In the genomic region with DNA sequence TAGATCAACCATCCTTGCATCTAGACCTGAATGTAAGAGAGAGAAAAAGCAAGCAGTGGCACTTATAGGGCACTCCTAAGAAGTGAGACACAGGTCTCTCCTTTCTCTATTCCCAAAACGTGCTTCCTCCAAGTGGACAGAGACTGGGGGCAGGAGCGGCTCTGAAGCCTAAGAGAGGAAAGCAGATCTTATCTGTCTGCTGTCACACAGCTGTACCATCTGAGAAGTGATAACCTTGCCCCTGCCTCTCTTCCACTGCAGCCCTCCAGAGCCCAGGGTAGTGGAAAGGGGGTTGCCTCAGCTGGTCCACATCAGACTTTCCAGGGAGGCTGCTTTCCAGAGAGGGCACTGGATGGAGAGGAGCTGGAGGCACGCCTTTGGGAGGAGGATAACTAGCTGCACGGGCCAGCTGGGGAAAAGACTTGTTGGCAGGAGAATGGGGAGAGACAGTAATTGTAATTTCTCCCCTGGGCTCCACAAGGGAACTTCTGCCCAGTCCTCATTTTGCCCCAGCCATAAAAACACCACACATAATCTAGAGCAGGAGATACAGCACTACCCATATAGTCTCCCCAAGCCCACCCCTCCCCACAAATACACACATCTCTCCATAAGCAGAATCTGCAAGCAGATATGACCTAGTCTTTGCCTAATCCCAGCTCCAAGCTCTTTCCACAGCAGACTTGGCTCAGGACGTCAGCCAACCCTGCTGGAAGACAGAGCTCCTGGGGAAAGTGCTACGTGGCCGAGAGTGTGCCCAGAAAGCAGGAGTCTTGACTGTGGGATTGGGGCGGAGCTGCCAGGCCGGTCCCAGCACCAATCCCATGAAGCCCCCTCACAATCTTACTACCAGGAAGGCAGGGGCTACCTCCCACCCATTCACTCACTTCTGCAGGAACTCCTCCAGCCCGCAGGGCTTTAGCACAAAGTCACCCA, we compare ENCODE assay signal across 1 cellular context.
A peak's percentile ranks its signal among the peaks of the same experiment; 100 is the strongest.
TF ChIP-seq lines count a peak whose summit lies in the region.

No MANE protein-coding gene starts in this region.

TF ChIP-seq in K562, 482 proteins besides CTCF, POLR2A, EP300 and RAD21:
- TF ChIP-seq DIDO1 (tag; IDR thresholded peaks at IDR 0.05; ENCODE audit: low read depth) = 0 out of 2 replicates have a peak, but pooled peaks have one; percentile 14
- TF ChIP-seq SMC3 (conservative IDR thresholded peaks at IDR 0.05; ENCODE audit: insufficient read depth, low read depth, low read length) = no peak
- TF ChIP-seq NR2C2 (CRISPR knock-in tag; IDR thresholded peaks at IDR 0.05) = no peak
- TF ChIP-seq NR2C2 (tag; IDR thresholded peaks at IDR 0.05) = no peak
- peak; percentile 26; the same call in 1 of the 2 replicates for TF ChIP-seq CTBP1 (IDR thresholded peaks at IDR 0.05; ENCODE audit: borderline replicate concordance)
- TF ChIP-seq MYNN (IDR thresholded peaks at IDR 0.05) = no peak
- TF ChIP-seq MYNN (CRISPR knock-in tag; IDR thresholded peaks at IDR 0.05) = no peak
- TF ChIP-seq RBFOX2 (IDR thresholded peaks at IDR 0.05; ENCODE audit: low read depth, low read length) = no peak
- TF ChIP-seq ZNF785 (CRISPR knock-in tag; IDR thresholded peaks at IDR 0.05) = no peak
- no peak for TF ChIP-seq NFATC3 (IDR thresholded peaks at IDR 0.05)
- TF ChIP-seq, protein P1, sequence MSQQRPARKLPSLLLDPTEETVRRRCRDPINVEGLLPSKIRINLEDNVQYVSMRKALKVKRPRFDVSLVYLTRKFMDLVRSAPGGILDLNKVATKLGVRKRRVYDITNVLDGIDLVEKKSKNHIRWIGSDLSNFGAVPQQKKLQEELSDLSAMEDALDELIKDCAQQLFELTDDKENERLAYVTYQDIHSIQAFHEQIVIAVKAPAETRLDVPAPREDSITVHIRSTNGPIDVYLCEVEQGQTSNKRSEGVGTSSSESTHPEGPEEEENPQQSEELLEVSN (IDR thresholded peaks at IDR 0.05; ENCODE audit: borderline replicate concordance in 1 of 2, extremely low read depth in 1 of 2, insufficient read depth in 1 of 2, insufficient read length in 1 of 2, low read depth in 1 of 2, low read length in 1 of 2, poor library complexity in 1 of 2, severe bottlenecking in 1 of 2) = no peak
- TF ChIP-seq NCOR1 (IDR thresholded peaks at IDR 0.05) = no peak
- no peak for TF ChIP-seq ZNF584 (CRISPR knock-in tag; IDR thresholded peaks at IDR 0.05; ENCODE audit: low read depth)
- TF ChIP-seq CCAR2 (IDR thresholded peaks at IDR 0.05; ENCODE audit: low read depth, low read length) = no peak
- no peak for TF ChIP-seq HMGN3 (IDR thresholded peaks at IDR 0.05; ENCODE audit: borderline replicate concordance, extremely low read depth, insufficient read length, low read depth, low read length)
- no peak for TF ChIP-seq ZNF77 (CRISPR knock-in tag; IDR thresholded peaks at IDR 0.05)
- peak; percentile 8; the same call in 1 of the 2 replicates for TF ChIP-seq TCF3 (CRISPR knock-in tag; IDR thresholded peaks at IDR 0.05)
- 0 out of 2 replicates have a peak, but pooled peaks have one; percentile 21 for TF ChIP-seq ZNF253 (CRISPR knock-in tag; conservative IDR thresholded peaks at IDR 0.05)
- TF ChIP-seq, protein P2, sequence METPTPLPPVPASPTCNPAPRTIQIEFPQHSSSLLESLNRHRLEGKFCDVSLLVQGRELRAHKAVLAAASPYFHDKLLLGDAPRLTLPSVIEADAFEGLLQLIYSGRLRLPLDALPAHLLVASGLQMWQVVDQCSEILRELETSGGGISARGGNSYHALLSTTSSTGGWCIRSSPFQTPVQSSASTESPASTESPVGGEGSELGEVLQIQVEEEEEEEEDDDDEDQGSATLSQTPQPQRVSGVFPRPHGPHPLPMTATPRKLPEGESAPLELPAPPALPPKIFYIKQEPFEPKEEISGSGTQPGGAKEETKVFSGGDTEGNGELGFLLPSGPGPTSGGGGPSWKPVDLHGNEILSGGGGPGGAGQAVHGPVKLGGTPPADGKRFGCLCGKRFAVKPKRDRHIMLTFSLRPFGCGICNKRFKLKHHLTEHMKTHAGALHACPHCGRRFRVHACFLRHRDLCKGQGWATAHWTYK (CRISPR knock-in tag; IDR thresholded peaks at IDR 0.05) = no peak
- 0 out of 2 replicates have a peak, but pooled peaks have one; percentile 11 for TF ChIP-seq GATA2 (CRISPR knock-in tag; IDR thresholded peaks at IDR 0.05)
- TF ChIP-seq ARID1B (IDR thresholded peaks at IDR 0.05) = peak; percentile 27; the same call in 1 of the 2 replicates
- TF ChIP-seq, protein P3, sequence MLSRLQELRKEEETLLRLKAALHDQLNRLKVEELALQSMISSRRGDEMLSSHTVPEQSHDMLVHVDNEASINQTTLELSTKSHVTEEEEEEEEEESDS (CRISPR knock-in tag; IDR thresholded peaks at IDR 0.05) = no peak
- no peak for TF ChIP-seq ZEB2 (IDR thresholded peaks at IDR 0.05)
- peak; percentile 15 for TF ChIP-seq MEIS2 (IDR thresholded peaks at IDR 0.05; ENCODE audit: partially characterized antibody)
